8 cellular contexts compared by ENCODE assay signal in genomic region chr12:107091989-107092641, GRCh38. TPM values are rescaled to one million over a fixed set of nuclear protein-coding genes. Genes with fewer than 3 reads are reported as not detected.
DNase-seq lines count a peak whose midpoint lies in the region; ATAC-seq and TF ChIP-seq lines count a peak whose summit lies in the region.

No MANE protein-coding gene starts in this region.

- TF ChIP-seq POLR2A in prostate gland (IDR thresholded peaks at IDR 0.05) = no peak

- intact Hi-C loops in ascending aorta (cut with DNase I) (loop anchor here (1.0 to 5.0 kb wide), 8 partner anchors 12 to 1765 kb away; partner anchors contain the start of genes CKAP4, MTERF2, PRDM4 and SSH1), left ventricle myocardium superior (cut with micrococcal nuclease) (no loop called here), prostate gland (cut with DNase I) (loop anchor here (2.0 to 10.0 kb wide), 3 partner anchors 65 to 317 kb away; partner anchors contain the start of gene RIC8B)

- no peaks in the 10 kb centered on the region for H3K27me3 ChIP-seq in HUES48 (ENCODE audit: control insufficient read depth, insufficient read depth, low read length)
- H3K27me3 ChIP-seq in ascending aorta = no peaks in the 10 kb centered on the region
- H3K27me3 ChIP-seq in prostate gland (replicated peaks; ENCODE audit: insufficient read depth) = no peaks in the 10 kb centered on the region

- H3K9me3 ChIP-seq in HUES48 (ENCODE audit: control insufficient read depth, insufficient read depth, low read length) = no peaks in the 10 kb centered on the region; the same call in 1 of the 2 replicates
- H3K9me3 ChIP-seq in ascending aorta = no peaks in the 10 kb centered on the region
- H3K9me3 ChIP-seq in prostate gland = no peaks in the 10 kb centered on the region

- peak; percentile 21 for ATAC-seq in left ventricle myocardium superior
- ATAC-seq in GM18861 (IDR thresholded peaks at IDR 0.05; ENCODE audit: unreplicated experiment) = no peak
- no peak for ATAC-seq in GM21737 (IDR thresholded peaks at IDR 0.05; ENCODE audit: unreplicated experiment)

- peak overlapping the region; percentile 96; the same call in 1 of the 2 replicates for H3K9ac ChIP-seq in HUES48 (ENCODE audit: low read depth, low read length)

- WGBS in prostate gland = 0% methylated on average over 6 of the region's 6 CpGs

- peak; percentile 70 to 75 (median 74) for TF ChIP-seq CTCF in ascending aorta (IDR thresholded peaks at IDR 0.05)
- peak; percentile 52 to 91 (median 72) for TF ChIP-seq CTCF in prostate gland (IDR thresholded peaks at IDR 0.05)

- peak overlapping the region; percentile 98 for H3K4me3 ChIP-seq in HUES48 (ENCODE audit: low read depth, low read length)
- H3K4me3 ChIP-seq in ascending aorta = peak overlapping the region; percentile 87 to 95
- peak overlapping the region; percentile 93 for H3K4me3 ChIP-seq in prostate gland

- H3K4me1 ChIP-seq in HUES48 (ENCODE audit: control insufficient read depth, insufficient read depth, low read length) (peaks cover 4% of the 10 kb centered on the region; the same call in 1 of the 2 replicates), ascending aorta (peaks cover 0 to 9% of the 10 kb centered on the region in 2 donors), prostate gland (replicated peaks) (peaks cover 4% of the 10 kb centered on the region)

- DNase-seq in DMS79 (lab: John Stamatoyannopoulos, UW) (peak; percentile 75), NCI-H82 treated with DMSO at 0.1 percent for 48 hours (lab: John Stamatoyannopoulos, UW; ENCODE audit: unreplicated experiment) (peak; percentile 62), ascending aorta (ENCODE audit: low spot score in 2 of 2) (peak in 1 of 2 donors; percentile 70), left ventricle myocardium superior (no peak), prostate gland (ENCODE audit: low spot score) (peak; percentile 53)

- H3K36me3 ChIP-seq in HUES48 (ENCODE audit: control insufficient read depth, insufficient read depth, low read length) (no peaks in the 10 kb centered on the region), ascending aorta (no peaks in the 10 kb centered on the region), prostate gland (no peaks in the 10 kb centered on the region)

- H3K27ac ChIP-seq in HUES48 (ENCODE audit: low read depth, low read length) (peak overlapping the region; percentile 99), ascending aorta (peak overlapping the region; percentile 99), prostate gland (peak overlapping the region; percentile 93 to 97)

RNA-seq across cellular contexts. Expression of gene CRY1, which starts 1.2 kb away (rescaled TPM):
- total RNA-seq in ascending aorta (23.0 TPM), left ventricle myocardium superior (9.3 TPM), prostate gland (10 to 100 TPM; 15.7 to 35.2 TPM)
